ENCODE assay signal across 14 cellular contexts in genomic region chr5:147400076-147400809, GRCh38.
A peak's percentile ranks its signal among the peaks of the same experiment; 100 is the strongest.
DNase-seq lines count a peak whose midpoint lies in the region; TF ChIP-seq lines count a peak whose summit lies in the region.
"Had no signal": no experiment of that assay in that cellular context is flagged by ENCODE, and none has a peak within 500 bp of the region (broad histone marks: within the 10 kb centered on the region; RNA-seq: fewer than 3 reads in every experiment).

No MANE protein-coding gene starts in this region.

- no peak for TF ChIP-seq CTCF in brain microvascular endothelial cell (IDR thresholded peaks at IDR 0.05; ENCODE audit: low read depth, low read length, missing control alignments)
- no peak for TF ChIP-seq CTCF in testis (IDR thresholded peaks at IDR 0.05)
- TF ChIP-seq CTCF in prostate gland (IDR thresholded peaks at IDR 0.05) = no peak

- in situ Hi-C loops in brain microvascular endothelial cell (cut with HindIII; ENCODE audit: low pct_ligation_motif_present, low sequenced_read_pairs) = no loop called here

- TF ChIP-seq POLR2A in testis (IDR thresholded peaks at IDR 0.05) (no peak), prostate gland (IDR thresholded peaks at IDR 0.05) (no peak)

- H3K36me3 ChIP-seq in brain microvascular endothelial cell (replicated peaks) = no peaks in the 10 kb centered on the region
- no peaks in the 10 kb centered on the region for H3K36me3 ChIP-seq in testis (ENCODE audit: low read depth, missing control alignments)
- no peaks in the 10 kb centered on the region for H3K36me3 ChIP-seq in prostate gland
- H3K36me3 ChIP-seq: BLaER1 had no signal

- H3K4me1 ChIP-seq in testis (peaks cover 38% of the 10 kb centered on the region), prostate gland (replicated peaks) (no peaks in the 10 kb centered on the region)
- H3K4me1 ChIP-seq: BLaER1 had no signal

- H3K4me3 ChIP-seq in brain microvascular endothelial cell (ENCODE audit: low read depth, low read length) (no peak overlapping the region), testis (no peak overlapping the region), prostate gland (no peak overlapping the region)
- H3K4me3 ChIP-seq: BLaER1 had no signal

- 46 to 57% methylated on average over 7 of the region's 7 CpGs for WGBS in testis, 2 donors
- 69% methylated on average over 7 of the region's 7 CpGs for WGBS in prostate gland

- peak; percentile 3 for DNase-seq in OCI-M1 (lab: John Stamatoyannopoulos, UW)
- no peak for DNase-seq in brain microvascular endothelial cell
- peak; percentile 31 for DNase-seq in kidney glomerular epithelial cell (lab: John Stamatoyannopoulos, UW)
- peak; percentile 50 for DNase-seq in testis
- DNase-seq in prostate gland (ENCODE audit: low spot score) = no peak
- no peak for DNase-seq in T1000 (lab: John Stamatoyannopoulos, UW)
- DNase-seq in NCI-H524 (lab: John Stamatoyannopoulos, UW) = no peak
- no peak for DNase-seq in HPDE6-E6E7 (ENCODE audit: extremely low spot score)
- DNase-seq: H7, NCI-H146, NCI-H2081 treated with DMSO at 0.1 percent for 48 hours, NCI-H524 treated with DMSO at 0.1 percent for 48 hours, PC-3 had no signal

- intact Hi-C loops in testis (cut with DNase I; ENCODE audit: low total_unique reads) = no loop called here
- intact Hi-C loops in prostate gland (cut with DNase I) = no loop called here

- H3K9me3 ChIP-seq in testis (no peaks in the 10 kb centered on the region), prostate gland (no peaks in the 10 kb centered on the region)
- H3K9me3 ChIP-seq: BLaER1 had no signal

- H3K27ac ChIP-seq in brain microvascular endothelial cell (peak overlapping the region; percentile 3), testis (peak overlapping the region; percentile 42 to 55), prostate gland (no peak overlapping the region)
- H3K27ac ChIP-seq: BLaER1 had no signal

- no peaks in the 10 kb centered on the region for H3K27me3 ChIP-seq in brain microvascular endothelial cell (replicated peaks)
- no peaks in the 10 kb centered on the region for H3K27me3 ChIP-seq in testis
- H3K27me3 ChIP-seq in prostate gland (replicated peaks; ENCODE audit: insufficient read depth) = no peaks in the 10 kb centered on the region
- H3K27me3 ChIP-seq: BLaER1 had no signal

Comparison
In these comparisons a context has a peak if more than half of its experiments do, and no peak if none do; other contexts are left out.
1. DNase-seq: peak in OCI-M1 (single experiment), kidney glomerular epithelial cell (single experiment) and testis (single experiment); none in brain microvascular endothelial cell (single experiment), prostate gland (single experiment), T1000 (single experiment), NCI-H524 (0 of 2) and HPDE6-E6E7 (single experiment).
2. H3K27ac ChIP-seq: peak in brain microvascular endothelial cell (single experiment) and testis (2 of 2); none in prostate gland (0 of 2).